In the genomic region with DNA sequence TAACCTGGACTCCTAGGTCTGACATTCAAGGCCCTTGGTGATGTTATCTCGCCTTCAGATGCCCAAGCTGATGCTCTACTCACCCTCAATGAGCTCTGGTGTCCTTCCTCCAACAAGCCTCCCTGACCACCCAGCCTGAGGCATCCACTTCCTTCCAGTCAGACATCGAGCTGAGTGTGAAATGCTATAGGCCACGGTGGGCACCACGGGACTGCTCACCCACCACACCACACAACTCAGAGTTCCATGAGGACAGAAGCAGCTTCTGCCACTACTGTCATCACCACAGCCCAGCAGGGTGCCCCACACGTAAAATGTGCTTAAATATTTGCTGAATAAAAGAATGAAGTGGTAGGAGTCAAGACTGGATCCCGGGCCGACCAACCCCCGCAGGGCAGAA, we compare ENCODE assay signal across 18 cellular contexts. TPM values are rescaled to one million over a fixed set of nuclear protein-coding genes. Genes with fewer than 3 reads are reported as not detected.
DNase-seq lines count a peak whose midpoint lies in the region; ATAC-seq and TF ChIP-seq lines count a peak whose summit lies in the region.
"Had no signal": no experiment of that assay in that cellular context is flagged by ENCODE, and none has a peak within 500 bp of the region (broad histone marks: within the 10 kb centered on the region; RNA-seq: fewer than 3 reads in every experiment).

No MANE protein-coding gene starts in this region.

- H3K4me3 ChIP-seq in CD4-positive, CD25-positive, alpha-beta regulatory T cell (ENCODE audit: low read depth, low read length) = peak overlapping the region; percentile 4
- H3K4me3 ChIP-seq in HEK293 (ENCODE audit: low read depth, low read length) (no peak overlapping the region), coronary artery (no peak overlapping the region)
- H3K4me3 ChIP-seq: colonic mucosa, pancreas had no signal

- no peaks in the 10 kb centered on the region for H3K27me3 ChIP-seq in CD4-positive, CD25-positive, alpha-beta regulatory T cell (ENCODE audit: control insufficient read depth, insufficient read depth, low read length)
- H3K27me3 ChIP-seq: colonic mucosa, pancreas had no signal

- H3K36me3 ChIP-seq in CD4-positive, CD25-positive, alpha-beta regulatory T cell (ENCODE audit: control insufficient read depth, insufficient read depth, low read length) = peaks cover 9% of the 10 kb centered on the region
- no peaks in the 10 kb centered on the region; a peak in 1 of 3 replicates for H3K36me3 ChIP-seq in HEK293 (ENCODE audit: control insufficient read depth in 2 of 2, insufficient read depth in 1 of 2, low read length in 2 of 2)
- H3K36me3 ChIP-seq: colonic mucosa, pancreas had no signal

- H3K27ac ChIP-seq in CD4-positive, CD25-positive, alpha-beta regulatory T cell (ENCODE audit: insufficient read depth, low read length, poor library complexity, severe bottlenecking) = no peak overlapping the region
- H3K27ac ChIP-seq in HEK293 (ENCODE audit: extremely low read depth, low read depth, low read length) (no peak overlapping the region), coronary artery (no peak overlapping the region)
- H3K27ac ChIP-seq: colonic mucosa, KMS-11, pancreas had no signal

- no peaks in the 10 kb centered on the region for H3K27me3 Mint-ChIP-seq in CD4-positive, CD25-positive, alpha-beta regulatory T cell
- no peaks in the 10 kb centered on the region for H3K27me3 Mint-ChIP-seq in progenitor cell of endocrine pancreas

- H3K9me3 ChIP-seq in CD4-positive, CD25-positive, alpha-beta regulatory T cell (ENCODE audit: control insufficient read depth in 2 of 2, low read length in 2 of 2) = no peaks in the 10 kb centered on the region
- H3K9me3 ChIP-seq in HEK293 (ENCODE audit: control insufficient read depth, insufficient read depth, low read depth, low read length) = no peaks in the 10 kb centered on the region
- H3K9me3 ChIP-seq: Caco-2, colonic mucosa, pancreas had no signal

- peak overlapping the region in 2 of 3 donors; percentile 16 to 67 for H3K27ac Mint-ChIP-seq in CD4-positive, CD25-positive, alpha-beta regulatory T cell
- H3K27ac Mint-ChIP-seq in progenitor cell of endocrine pancreas = peak overlapping the region; percentile 38

- POLR2A ChIA-PET in HEK293 (lab: Yijun Ruan, JAX) = interaction anchor here (0.6 kb wide), 2 partner anchors 340 to 404 kb away, joined by 3 to 4 read pairs; a partner anchor contains a TSS

- CTCF ChIA-PET in HEK293 (lab: Yijun Ruan, JAX) = no interaction called here

- ATAC-seq in CD4-positive, CD25-positive, alpha-beta regulatory T cell (ENCODE audit: low read depth in 2 of 2) = no peak
- ATAC-seq in HG02981 (IDR thresholded peaks at IDR 0.05; ENCODE audit: unreplicated experiment) = no peak
- ATAC-seq: pancreas, right cardiac atrium had no signal

- no peak for TF ChIP-seq CTCF in HEK293 (tag by site-specific recombination; IDR thresholded peaks at IDR 0.05)
- TF ChIP-seq CTCF in coronary artery (IDR thresholded peaks at IDR 0.05) = no peak
- TF ChIP-seq CTCF in progenitor cell of endocrine pancreas (IDR thresholded peaks at IDR 0.05; ENCODE audit: unreplicated experiment) = no peak

- peaks cover 49 to 97% (median 75%) of the 10 kb centered on the region in 4 donors for H3K4me1 Mint-ChIP-seq in CD4-positive, CD25-positive, alpha-beta regulatory T cell
- H3K4me1 Mint-ChIP-seq in progenitor cell of endocrine pancreas (ENCODE audit: low read depth) = peaks cover 62% of the 10 kb centered on the region

- peaks cover 75% of the 10 kb centered on the region for H3K4me1 ChIP-seq in CD4-positive, CD25-positive, alpha-beta regulatory T cell (ENCODE audit: control insufficient read depth, insufficient read depth, low read length, poor library complexity, severe bottlenecking)
- peaks cover 51% of the 10 kb centered on the region for H3K4me1 ChIP-seq in HEK293 (ENCODE audit: control insufficient read depth, insufficient read depth, low read length)
- H3K4me1 ChIP-seq: Caco-2 had no signal

- peak overlapping the region in 3 of 4 donors; percentile 42 to 65 (median 52) for H3K4me3 Mint-ChIP-seq in CD4-positive, CD25-positive, alpha-beta regulatory T cell
- H3K4me3 Mint-ChIP-seq in progenitor cell of endocrine pancreas (ENCODE audit: low read depth) = no peak overlapping the region

- DNase-seq in CD4-positive, CD25-positive, alpha-beta regulatory T cell = no peak
- peak; percentile 31 for DNase-seq in coronary artery (ENCODE audit: low spot score)
- DNase-seq in progenitor cell of endocrine pancreas (ENCODE audit: low spot score, unreplicated experiment) = no peak
- DNase-seq in NCI-H2107 (lab: John Stamatoyannopoulos, UW) = no peak
- DNase-seq in activated CD4-positive, alpha-beta T cell treated with anti-CD3 and anti-CD28 coated beads for 1 hour = no peak
- DNase-seq: activated CD4-positive, CD25-positive, alpha-beta regulatory T cell treated with anti-CD3 and anti-CD28 coated beads, Interleukin-2, amount 50 U/mL, for 72 hours; Caco-2; colonic mucosa; NCI-H1694; NCI-H82; OCI-M1; pancreas; right cardiac atrium; stimulated activated CD4-positive, alpha-beta T cell treated with anti-CD3 and anti-CD28 coated beads, Interleukin-12 subunit alpha, Interleukin-12 subunit beta, amount 100 ng/mL, for 4 hours; SW 1271 had no signal

- no peaks in the 10 kb centered on the region for H3K36me3 Mint-ChIP-seq in CD4-positive, CD25-positive, alpha-beta regulatory T cell
- peaks cover 1% of the 10 kb centered on the region for H3K36me3 Mint-ChIP-seq in progenitor cell of endocrine pancreas (ENCODE audit: insufficient read depth)

- no peaks in the 10 kb centered on the region for H3K9me3 Mint-ChIP-seq in CD4-positive, CD25-positive, alpha-beta regulatory T cell
- no peaks in the 10 kb centered on the region for H3K9me3 Mint-ChIP-seq in progenitor cell of endocrine pancreas (ENCODE audit: low read depth)

TF ChIP-seq in HEK293, 187 proteins besides CTCF, POLR2A, EP300 and RAD21:
- TF ChIP-seq ZNF555 (tag by site-specific recombination; conservative IDR thresholded peaks at IDR 0.05) (no peak), ZNF785 (tag by site-specific recombination; IDR thresholded peaks at IDR 0.05) (no peak), OSR2 (tag by site-specific recombination; IDR thresholded peaks at IDR 0.05) (peak; percentile 80)

RNA-seq across cellular contexts. Expression of a gene that starts 12.0 kb away (rescaled TPM):
- total RNA-seq in CD4-positive, CD25-positive, alpha-beta regulatory T cell = 192 TPM
- 1 to 10 TPM; 3.3 to 8.1 (median 4.0) TPM for polyA plus RNA-seq in CD4-positive, CD25-positive, alpha-beta regulatory T cell
- 144 and 146 TPM in 2 replicates for total RNA-seq in progenitor cell of endocrine pancreas
